ENCODE assay signal across 9 cellular contexts in the genomic region with DNA sequence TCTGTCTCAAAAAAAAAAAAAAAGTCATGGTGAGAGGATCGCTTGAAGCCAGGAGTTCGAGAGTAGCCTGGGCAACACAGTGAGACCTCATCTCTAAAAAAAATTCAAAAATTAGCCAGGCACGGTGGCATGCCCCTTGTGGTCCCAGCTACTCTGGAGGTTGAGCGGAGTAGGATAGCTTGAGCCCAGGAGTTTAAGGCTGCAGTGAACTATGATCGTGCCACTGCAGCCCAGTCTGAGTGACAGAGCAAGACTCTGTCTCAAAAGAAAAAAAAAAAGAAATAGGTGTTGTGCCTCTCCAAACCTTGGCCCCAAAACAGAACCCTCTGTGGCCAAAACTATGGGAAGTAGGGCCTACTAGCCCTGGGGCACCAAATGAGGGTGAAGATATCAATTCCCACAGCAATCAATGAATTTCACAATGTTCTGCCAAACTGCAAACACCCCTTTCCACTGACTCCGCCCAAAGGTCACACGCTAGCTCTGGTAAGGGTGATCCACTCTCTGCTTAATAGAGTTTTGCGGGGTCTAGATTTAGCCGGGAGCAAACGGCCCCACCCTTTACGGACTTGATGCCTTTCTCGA. TPM values are rescaled to one million over a fixed set of nuclear protein-coding genes. Genes with fewer than 3 reads are reported as not detected.
DNase-seq lines count a peak whose midpoint lies in the region; ATAC-seq, FAIRE-seq and TF ChIP-seq lines count a peak whose summit lies in the region.
"Had no signal": no experiment of that assay in that cellular context is flagged by ENCODE, and none has a peak within 500 bp of the region (broad histone marks: within the 10 kb centered on the region; RNA-seq: fewer than 3 reads in every experiment).

No MANE protein-coding gene starts in this region.

- peaks cover 9 to 22% of the 10 kb centered on the region in 2 experiments; a peak in 3 of 4 replicates for H3K4me1 ChIP-seq in SK-N-SH (ENCODE audit: control insufficient read depth in 1 of 2, insufficient read depth in 2 of 2, low read depth in 1 of 2, low read length in 1 of 2)
- H3K4me1 ChIP-seq in keratinocyte (ENCODE audit: control insufficient read depth, extremely low read depth, insufficient read depth, low read length): peaks cover 21% of the 10 kb centered on the region
- H3K4me1 ChIP-seq in stomach smooth muscle (ENCODE audit: control insufficient read depth, insufficient read depth, low read length): peaks cover 35% of the 10 kb centered on the region

- H2AFZ ChIP-seq in SK-N-SH (ENCODE audit: low read depth) (peak overlapping the region; percentile 98), keratinocyte (ENCODE audit: control insufficient read depth, low read length) (peak overlapping the region; percentile 70)

- H3K79me2 ChIP-seq in SK-N-SH (ENCODE audit: insufficient read depth): no peaks in the 10 kb centered on the region
- H3K79me2 ChIP-seq in keratinocyte (ENCODE audit: control insufficient read depth, insufficient read depth, low read length): no peaks in the 10 kb centered on the region

- CTCF ChIA-PET in SK-N-SH (lab: Yijun Ruan, JAX): interaction anchor here (1.1 kb wide), 1 partner anchor 34 kb away, joined by 3 read pairs; the partner anchor contains the start of gene YWHAG

- TF ChIP-seq CTCF in SK-N-SH (IDR thresholded peaks at IDR 0.05) (no peak), keratinocyte (optimal IDR thresholded peaks at IDR 0.05 in 1 of 3, IDR thresholded peaks at IDR 0.05 in 1 of 3, conservative IDR thresholded peaks at IDR 0.05 in 1 of 3; ENCODE audit: extremely low read depth in 1 of 3, insufficient read depth in 2 of 3, low read length in 3 of 3) (no peak)

- no peak for FAIRE-seq in keratinocyte (lab: Jason Lieb, UNC)
- FAIRE-seq: A204.1 had no signal

- H3K9me3 Mint-ChIP-seq in activated naive CD4-positive, alpha-beta T cell treated with anti-CD3 and anti-CD28 coated beads, Interleukin-2, amount 50 U/mL, for 72 hours: no peaks in the 10 kb centered on the region

- no peaks in the 10 kb centered on the region for H3K36me3 Mint-ChIP-seq in activated naive CD4-positive, alpha-beta T cell treated with anti-CD3 and anti-CD28 coated beads, Interleukin-2, amount 50 U/mL, for 72 hours

- no peak for ATAC-seq in SK-N-SH treated with all-trans-retinoic acid at 6 μM for 48 hours
- ATAC-seq in activated naive CD4-positive, alpha-beta T cell treated with anti-CD3 and anti-CD28 coated beads, Interleukin-2, amount 50 U/mL, for 72 hours: peak in 1 of 2 donors; percentile 2
- ATAC-seq in GM18502 (IDR thresholded peaks at IDR 0.05; ENCODE audit: poor library complexity, unreplicated experiment): no peak

- no peaks in the 10 kb centered on the region for H3K36me3 ChIP-seq in SK-N-SH (replicated peaks in 1 of 2; ENCODE audit: control insufficient read depth in 1 of 2, insufficient read depth in 2 of 2, low read length in 1 of 2)
- H3K36me3 ChIP-seq in keratinocyte (ENCODE audit: control insufficient read depth in 2 of 2, extremely low read depth in 1 of 2, insufficient read depth in 2 of 2, low read length in 2 of 2): no peaks in the 10 kb centered on the region
- H3K36me3 ChIP-seq in stomach smooth muscle (ENCODE audit: control insufficient read depth in 2 of 2, insufficient read depth in 2 of 2, low read length in 2 of 2): no peaks in the 10 kb centered on the region

- H3K27me3 ChIP-seq in SK-N-SH (ENCODE audit: insufficient read depth): no peaks in the 10 kb centered on the region
- H3K27me3 ChIP-seq in keratinocyte (ENCODE audit: control insufficient read depth, extremely low read depth, insufficient read depth, low read length): no peaks in the 10 kb centered on the region
- no peaks in the 10 kb centered on the region for H3K27me3 ChIP-seq in stomach smooth muscle (ENCODE audit: control insufficient read depth in 1 of 2, insufficient read depth in 2 of 2, low read length in 2 of 2)

- H3K4me3 ChIP-seq in SK-N-SH (ENCODE audit: low read depth in 2 of 2, low read length in 1 of 2) (peak overlapping the region; percentile 57 to 62; a peak in 2 of 4 replicates), keratinocyte (ENCODE audit: control insufficient read depth in 2 of 3, extremely low read depth in 1 of 3, insufficient read depth in 2 of 3, low read depth in 1 of 3, low read length in 3 of 3) (peak overlapping the region; percentile 13 to 57 (median 53)), stomach smooth muscle (ENCODE audit: low read length in 2 of 2) (peak overlapping the region; percentile 78 to 85)

- DNase-seq in SK-N-SH: no peak
- DNase-seq in activated naive CD4-positive, alpha-beta T cell treated with anti-CD3 and anti-CD28 coated beads, Interleukin-2, amount 50 U/mL, for 72 hours (ENCODE audit: low spot score in 2 of 2): no peak
- DNase-seq in keratinocyte (ENCODE audit: low read depth, low spot score): no peak
- DNase-seq in T-helper 9 cell: no peak
- no peak for DNase-seq in KBM-7

- dilution Hi-C loops in keratinocyte (cut with MboI; ENCODE audit: extremely low pct_ligation_motif_present, low sequenced_read_pairs): no loop called here

- no peak overlapping the region; the same call in 1 of the 2 replicates for H3K9ac ChIP-seq in SK-N-SH
- peak overlapping the region; percentile 88 for H3K9ac ChIP-seq in keratinocyte (ENCODE audit: control insufficient read depth, extremely low read depth, insufficient read depth, low read length)
- H3K9ac ChIP-seq in stomach smooth muscle (ENCODE audit: low read length in 2 of 2): peak overlapping the region; percentile 58 to 74

- peaks cover 8% of the 10 kb centered on the region for H3F3A ChIP-seq in SK-N-SH (replicated peaks; ENCODE audit: insufficient read depth)

- H3K4me2 ChIP-seq in SK-N-SH (peak overlapping the region; percentile 87), keratinocyte (ENCODE audit: control insufficient read depth, extremely low read depth, insufficient read depth, low read depth, low read length) (peak overlapping the region; percentile 69)

- TF ChIP-seq RAD21 in SK-N-SH (IDR thresholded peaks at IDR 0.05; ENCODE audit: low read length): no peak

- H3K9me2 ChIP-seq in SK-N-SH: no peaks in the 10 kb centered on the region

- in situ Hi-C loops in KBM-7 (cut with MboI; ENCODE audit: low pct_unique_long_range_greater_than_20kb, low sequenced_read_pairs): no loop called here

- peak overlapping the region in 1 of 2 experiments; percentile 40; a peak in 1 of 4 replicates for H3K27ac ChIP-seq in SK-N-SH (ENCODE audit: low read depth in 2 of 2, low read length in 1 of 2)
- H3K27ac ChIP-seq in keratinocyte (ENCODE audit: control insufficient read depth, insufficient read depth, low read length): peak overlapping the region; percentile 70
- peak overlapping the region; percentile 58 for H3K27ac ChIP-seq in stomach smooth muscle (ENCODE audit: low read length)

- peak overlapping the region; percentile 69 to 88 for H3K27ac Mint-ChIP-seq in activated naive CD4-positive, alpha-beta T cell treated with anti-CD3 and anti-CD28 coated beads, Interleukin-2, amount 50 U/mL, for 72 hours

- POLR2A ChIA-PET in SK-N-SH (lab: Yijun Ruan, JAX): interaction anchor here (0.7 to 1.3 kb wide), 2 partner anchors 32 to 33 kb away, joined by 3 read pairs; partner anchors contain the start of gene YWHAG

- no peak for TF ChIP-seq EP300 in SK-N-SH (IDR thresholded peaks at IDR 0.05; ENCODE audit: borderline replicate concordance in 1 of 2, low read depth in 1 of 2, low read length in 1 of 2)

- H3K9me1 ChIP-seq in keratinocyte (ENCODE audit: control insufficient read depth, extremely low read depth, insufficient read depth, low read length): no peaks in the 10 kb centered on the region

- H3K9me3 ChIP-seq in SK-N-SH: no peaks in the 10 kb centered on the region
- H3K9me3 ChIP-seq in keratinocyte (ENCODE audit: control insufficient read depth, low read depth, low read length): no peaks in the 10 kb centered on the region
- no peaks in the 10 kb centered on the region for H3K9me3 ChIP-seq in stomach smooth muscle (ENCODE audit: control insufficient read depth in 2 of 2, low read length in 2 of 2)

- 51% methylated on average over 12 of the region's 12 CpGs for WGBS in SK-N-SH (ENCODE audit: low lambda C conversion rate)

- H4K20me1 ChIP-seq in SK-N-SH (ENCODE audit: insufficient read depth): no peaks in the 10 kb centered on the region
- no peaks in the 10 kb centered on the region for H4K20me1 ChIP-seq in keratinocyte (ENCODE audit: control insufficient read depth, extremely low read depth, insufficient read depth, low read length)

RNA-seq across cellular contexts. Expression of gene SSC4D, which starts 16.9 kb away (rescaled TPM):
- polyA plus RNA-seq in SK-N-SH (2012; rRNA removed): 1.6 and 2.0 TPM in 2 replicates
- polyA plus RNA-seq in SK-N-SH (2012; cell fraction: cytosol; rRNA removed): 0.75 and 1.3 TPM in 2 replicates
- polyA plus RNA-seq in SK-N-SH (2012; cell fraction: nucleus; rRNA removed): 3.3 and 5.8 TPM in 2 replicates
- under 1 TPM; 0.61 to 0.62 TPM for total RNA-seq in activated naive CD4-positive, alpha-beta T cell treated with anti-CD3 and anti-CD28 coated beads, Interleukin-2, amount 50 U/mL, for 72 hours
- 0.98 to 1.6 TPM (median 1.1 TPM) in 3 replicates for polyA plus RNA-seq in keratinocyte
- polyA plus RNA-seq in keratinocyte (2011; ENCODE audit: low read depth): not detected
- polyA plus RNA-seq in keratinocyte (2011; cell fraction: cytosol; rRNA removed): 0.83 and 1.2 TPM in 2 replicates
- polyA plus RNA-seq in keratinocyte (2011; cell fraction: nucleus; rRNA removed): 1.6 and 2.0 TPM in 2 replicates
- polyA plus RNA-seq in keratinocyte (2012; ENCODE audit: low replicate concordance): 0.76 and 0.88 TPM in 2 replicates
- 0.13 to 0.73 TPM (median 0.48 TPM) in 3 replicates for polyA minus RNA-seq in keratinocyte
- not detected for polyA minus RNA-seq in keratinocyte (2011; cell fraction: cytosol; rRNA and poly(A)+ RNA removed)
- 0.39 and 0.53 TPM in 2 replicates for polyA minus RNA-seq in keratinocyte (2011; cell fraction: nucleus; rRNA and poly(A)+ RNA removed)

RNA-seq across cellular contexts. Expression of gene ZP3, which starts 32.1 kb away (rescaled TPM):
- polyA plus RNA-seq in SK-N-SH (2012; rRNA removed): 4.5 and 5.4 TPM in 2 replicates
- 3.1 and 3.9 TPM in 2 replicates for polyA plus RNA-seq in SK-N-SH (2012; cell fraction: cytosol; rRNA removed)
- polyA plus RNA-seq in SK-N-SH (2012; cell fraction: nucleus; rRNA removed): 8.3 and 11.1 TPM in 2 replicates
- 10 to 100 TPM in 1 of 2 donors, 1 to 10 TPM in 1; 7.9 to 19.2 TPM for total RNA-seq in activated naive CD4-positive, alpha-beta T cell treated with anti-CD3 and anti-CD28 coated beads, Interleukin-2, amount 50 U/mL, for 72 hours
- 6.9 to 13.6 TPM (median 7.7 TPM) in 3 replicates for polyA plus RNA-seq in keratinocyte
- polyA plus RNA-seq in keratinocyte (2011; ENCODE audit: low read depth): 6.0 TPM
- 12.2 and 16.7 TPM in 2 replicates for polyA plus RNA-seq in keratinocyte (2011; cell fraction: cytosol; rRNA removed)
- 7.9 and 10.3 TPM in 2 replicates for polyA plus RNA-seq in keratinocyte (2011; cell fraction: nucleus; rRNA removed)
- 13.7 and 24.8 TPM in 2 replicates for polyA plus RNA-seq in keratinocyte (2012; ENCODE audit: low replicate concordance)
- 22.5 to 25.0 TPM (median 24.6 TPM) in 3 replicates for polyA minus RNA-seq in keratinocyte
- polyA minus RNA-seq in keratinocyte (2011; cell fraction: cytosol; rRNA and poly(A)+ RNA removed): 14.0 TPM
- polyA minus RNA-seq in keratinocyte (2011; cell fraction: nucleus; rRNA and poly(A)+ RNA removed): 4.6 and 5.6 TPM in 2 replicates

RNA-seq across cellular contexts. Expression of gene YWHAG, which starts 33.8 kb away (rescaled TPM):
- polyA plus RNA-seq in SK-N-SH (2012; rRNA removed) (60.4 and 78.0 TPM in 2 replicates), keratinocyte (88.1 to 130 TPM (median 116 TPM) in 3 replicates)
- 69.7 and 76.5 TPM in 2 replicates for polyA plus RNA-seq in SK-N-SH (2012; cell fraction: cytosol; rRNA removed)
- 49.2 and 56.0 TPM in 2 replicates for polyA plus RNA-seq in SK-N-SH (2012; cell fraction: nucleus; rRNA removed)
- total RNA-seq in activated naive CD4-positive, alpha-beta T cell treated with anti-CD3 and anti-CD28 coated beads, Interleukin-2, amount 50 U/mL, for 72 hours: 100 to 1,000 TPM; 103 to 143 TPM
- polyA plus RNA-seq in keratinocyte (2011; ENCODE audit: low read depth): 55.4 TPM
- 122 and 131 TPM in 2 replicates for polyA plus RNA-seq in keratinocyte (2011; cell fraction: cytosol; rRNA removed)
- polyA plus RNA-seq in keratinocyte (2011; cell fraction: nucleus; rRNA removed): 139 and 153 TPM in 2 replicates
- polyA plus RNA-seq in keratinocyte (2012; ENCODE audit: low replicate concordance): 142 and 228 TPM in 2 replicates
- polyA minus RNA-seq in keratinocyte: 96.6 to 165 TPM (median 132 TPM) in 3 replicates
- polyA minus RNA-seq in keratinocyte (2011; cell fraction: cytosol; rRNA and poly(A)+ RNA removed): 173 TPM
- polyA minus RNA-seq in keratinocyte (2011; cell fraction: nucleus; rRNA and poly(A)+ RNA removed): 96.8 and 151 TPM in 2 replicates
